9 cellular contexts compared by ENCODE assay signal in genomic region chr17:45310380-45311324, GRCh38. TPM values are rescaled to one million over a fixed set of nuclear protein-coding genes. Genes with fewer than 3 reads are reported as not detected.
A peak's percentile ranks its signal among the peaks of the same experiment; 100 is the strongest.
DNase-seq lines count a peak whose midpoint lies in the region; ATAC-seq and TF ChIP-seq lines count a peak whose summit lies in the region.
"Had no signal": no experiment of that assay in that cellular context is flagged by ENCODE, and none has a peak within 500 bp of the region (broad histone marks: within the 10 kb centered on the region; RNA-seq: fewer than 3 reads in every experiment).

No MANE protein-coding gene starts in this region.

- no peaks in the 10 kb centered on the region for H3K9me2 ChIP-seq in OCI-LY7 (ENCODE audit: insufficient read depth, low read length)

- TF ChIP-seq POLR2A in gastroesophageal sphincter (IDR thresholded peaks at IDR 0.05): no peak

- no peaks in the 10 kb centered on the region for H3K27me3 ChIP-seq in gastroesophageal sphincter

- H3K4me1 Mint-ChIP-seq in stimulated activated memory B cell treated with anti-CD40 and anti-IgM and Interleukin-4, amounts not matched to agents 10 μg/mL and 1 μg/mL and 100 μg/mL, for 72 hours: peaks cover 90% of the 10 kb centered on the region

- CTCF ChIA-PET in OCI-LY7 (lab: Charles Lee; ENCODE audit: unreplicated experiment): interaction anchor here (0.6 to 1.7 kb wide), 5 partner anchors 15 to 1279 kb away, joined by 3 to 8 read pairs (median 3); no protein-coding TSS in a partner anchor

- ATAC-seq in gastroesophageal sphincter (no peak), HG03460 (IDR thresholded peaks at IDR 0.05; ENCODE audit: unreplicated experiment) (no peak)
- ATAC-seq in stimulated activated memory B cell treated with anti-CD40 and anti-IgM and Interleukin-4, amounts not matched to agents 10 μg/mL and 1 μg/mL and 100 μg/mL, for 72 hours: no peak

- no peaks in the 10 kb centered on the region for H3K27me3 Mint-ChIP-seq in stimulated activated memory B cell treated with anti-CD40 and anti-IgM and Interleukin-4, amounts not matched to agents 10 μg/mL and 1 μg/mL and 100 μg/mL, for 72 hours

- peak overlapping the region; percentile 95 for H3K4me2 ChIP-seq in OCI-LY7 (ENCODE audit: low read length)

- peak; percentile 20 for DNase-seq in NCI-H1436 treated with DMSO at 0.1 percent for 48 hours (lab: John Stamatoyannopoulos, UW)
- DNase-seq in NCI-H1436 (lab: John Stamatoyannopoulos, UW): no peak
- DNase-seq in OCI-LY7 (ENCODE audit: low spot score): no peak
- DNase-seq in cerebellum (ENCODE audit: low spot score): no peak
- DNase-seq in HuH-7.5 (ENCODE audit: low spot score): no peak

- peaks cover 42% of the 10 kb centered on the region for H3K36me3 ChIP-seq in OCI-LY7 (ENCODE audit: insufficient read depth, low read length)
- peaks cover 0 to 6% of the 10 kb centered on the region in 2 donors for H3K36me3 ChIP-seq in gastroesophageal sphincter

- H3K36me3 Mint-ChIP-seq in stimulated activated memory B cell treated with anti-CD40 and anti-IgM and Interleukin-4, amounts not matched to agents 10 μg/mL and 1 μg/mL and 100 μg/mL, for 72 hours: peaks cover 77% of the 10 kb centered on the region

- no peak for TF ChIP-seq EP300 in gastroesophageal sphincter (IDR thresholded peaks at IDR 0.05)

- H3K4me3 Mint-ChIP-seq in stimulated activated memory B cell treated with anti-CD40 and anti-IgM and Interleukin-4, amounts not matched to agents 10 μg/mL and 1 μg/mL and 100 μg/mL, for 72 hours: peak overlapping the region; percentile 89

- H3K27ac Mint-ChIP-seq in stimulated activated memory B cell treated with anti-CD40 and anti-IgM and Interleukin-4, amounts not matched to agents 10 μg/mL and 1 μg/mL and 100 μg/mL, for 72 hours: peak overlapping the region; percentile 90

- intact Hi-C loops in OCI-LY7 (cut with micrococcal nuclease; ENCODE audit: unreplicated experiment): no loop called here

- BruUV-seq in OCI-LY7 (replicated peaks; lab: Mats Ljungman, UMichigan): no TSS peak

- WGBS in gastroesophageal sphincter (ENCODE audit: low coverage in 1 of 2), 2 donors: 8 to 33% methylated on average over 1 to 3 of the region's 3 CpGs

- H3K4me1 ChIP-seq in OCI-LY7 (ENCODE audit: insufficient read depth, low read length, poor library complexity, severe bottlenecking) (peaks cover 76% of the 10 kb centered on the region), gastroesophageal sphincter (peaks cover 45 to 100% (median 85%) of the 10 kb centered on the region in 3 donors)

- H3K4me3 ChIP-seq in OCI-LY7 (ENCODE audit: low read depth, low read length, poor library complexity, severe bottlenecking) (no peak overlapping the region), gastroesophageal sphincter (no peak overlapping the region)

- H3K9me3 Mint-ChIP-seq in stimulated activated memory B cell treated with anti-CD40 and anti-IgM and Interleukin-4, amounts not matched to agents 10 μg/mL and 1 μg/mL and 100 μg/mL, for 72 hours: no peaks in the 10 kb centered on the region

- TF ChIP-seq CTCF in OCI-LY7 (conservative IDR thresholded peaks at IDR 0.05; ENCODE audit: low read length) (no peak), gastroesophageal sphincter (IDR thresholded peaks at IDR 0.05) (no peak)

- H4K20me1 ChIP-seq in OCI-LY7 (ENCODE audit: insufficient read depth, low read length): peaks cover under 1% of the 10 kb centered on the region; the same call in 1 of the 2 replicates

- no peak overlapping the region for H2AFZ ChIP-seq in OCI-LY7 (ENCODE audit: low read length)

- POLR2A ChIA-PET in OCI-LY7 (lab: Charles Lee): interaction anchor here (0.6 to 2.6 kb wide), 4 partner anchors 9 to 630 kb away, joined by 3 to 34 read pairs (median 4); no protein-coding TSS in a partner anchor

- H3K79me2 ChIP-seq in OCI-LY7 (ENCODE audit: insufficient read depth, low read depth, low read length): peaks cover 90% of the 10 kb centered on the region

- H3K27ac ChIP-seq in OCI-LY7 (ENCODE audit: low read depth, low read length, poor library complexity, severe bottlenecking) (peak overlapping the region; percentile 87), gastroesophageal sphincter (peak overlapping the region; percentile 60 to 98 (median 96))

- H3K9me3 ChIP-seq in OCI-LY7 (ENCODE audit: low read length) (no peaks in the 10 kb centered on the region), gastroesophageal sphincter (no peaks in the 10 kb centered on the region)

RNA-seq across cellular contexts. Expression of gene MAP3K14, which starts 6.2 kb away (rescaled TPM):
- 7.1 and 12.3 TPM in 2 replicates for total RNA-seq in OCI-LY7 (2014; rRNA removed; shearing (Covaris generic))
- total RNA-seq in OCI-LY7 (2022) (21.2 and 22.8 TPM in 2 replicates), gastroesophageal sphincter (10 to 100 TPM in 3 of 4 donors, 1 to 10 TPM in 1; 8.5 to 17.5 (median 13.5) TPM), cerebellum (3.5 TPM)

RNA-seq across cellular contexts. Expression of gene SPATA32, which starts 48.8 kb away (rescaled TPM):
- total RNA-seq in OCI-LY7 (2014; rRNA removed; shearing (Covaris generic)): 0.41 TPM in 1 of 2 replicates, not detected in the other
- total RNA-seq in OCI-LY7 (2022) (0.18 TPM in 1 of 2 replicates, not detected in the other), gastroesophageal sphincter (not detected), cerebellum (not detected)
- total RNA-seq: dermis microvascular lymphatic vessel endothelial cell had no signal
